In genomic region chr1:34653110-34653509, GRCh38 we compare ENCODE assay signal across 24 cellular contexts.
"Had no signal": no experiment of that assay in that cellular context is flagged by ENCODE, and none has a peak within 500 bp of the region (broad histone marks: within the 10 kb centered on the region; RNA-seq: fewer than 3 reads in every experiment).

No MANE protein-coding gene starts in this region.

- DNase-seq: colonic mucosa; cortex of kidney; dermis blood vessel endothelial cell; dorsolateral prefrontal cortex; effector CD4-positive, alpha-beta T cell; effector CD8-positive, alpha-beta T cell; effector memory CD4-positive, alpha-beta T cell; effector memory CD8-positive, alpha-beta T cell; endodermal cell; erythroblast; esophagus squamous epithelium; foreskin fibroblast; foreskin keratinocyte; foreskin melanocyte; gastrocnemius medialis; glutamatergic neuron; head of caudate nucleus; heart left ventricle; heart right ventricle had no signal

- H3K9me3 Mint-ChIP-seq: dendritic cell treated with granulocyte-macrophage colony-stimulating factor and Interleukin-4, amounts not matched to agents 40 ng/mL and 50 ng/mL, for 4 days; effector memory CD8-positive, alpha-beta T cell; endodermal cell had no signal

- H3K27ac Mint-ChIP-seq: dendritic cell treated with granulocyte-macrophage colony-stimulating factor and Interleukin-4, amounts not matched to agents 40 ng/mL and 50 ng/mL, for 4 days; effector memory CD8-positive, alpha-beta T cell; endodermal cell had no signal

- ATAC-seq: effector memory CD8-positive, alpha-beta T cell; esophagus mucosa; foreskin keratinocyte; gastrocnemius medialis; gastroesophageal sphincter; heart left ventricle; heart right ventricle had no signal

- H3K4me3 Mint-ChIP-seq: dendritic cell treated with granulocyte-macrophage colony-stimulating factor and Interleukin-4, amounts not matched to agents 40 ng/mL and 50 ng/mL, for 4 days; effector memory CD8-positive, alpha-beta T cell; endodermal cell had no signal

- H3K27ac ChIP-seq: colonic mucosa, coronary artery, dorsolateral prefrontal cortex, epithelial cell of prostate, esophagus squamous epithelium, foreskin keratinocyte, gastrocnemius medialis, gastroesophageal sphincter, heart left ventricle, heart right ventricle had no signal

- H3K4me1 ChIP-seq: colonic mucosa, esophagus squamous epithelium, foreskin keratinocyte, gastrocnemius medialis, gastroesophageal sphincter, heart left ventricle, heart right ventricle had no signal

- H3K27me3 ChIP-seq: colonic mucosa had no signal

- H3K4me3 ChIP-seq: colonic mucosa, coronary artery, dorsolateral prefrontal cortex, esophagus squamous epithelium, gastrocnemius medialis, gastroesophageal sphincter, heart left ventricle, heart right ventricle had no signal

- H3K36me3 ChIP-seq: colonic mucosa, esophagus squamous epithelium, gastrocnemius medialis, gastroesophageal sphincter, heart left ventricle, heart right ventricle had no signal

- H3K9me3 ChIP-seq: colonic mucosa, esophagus squamous epithelium, gastrocnemius medialis, gastroesophageal sphincter, heart left ventricle, heart right ventricle had no signal
